Comparison of ENCODE assay signal across 24 cellular contexts in the genomic region with DNA sequence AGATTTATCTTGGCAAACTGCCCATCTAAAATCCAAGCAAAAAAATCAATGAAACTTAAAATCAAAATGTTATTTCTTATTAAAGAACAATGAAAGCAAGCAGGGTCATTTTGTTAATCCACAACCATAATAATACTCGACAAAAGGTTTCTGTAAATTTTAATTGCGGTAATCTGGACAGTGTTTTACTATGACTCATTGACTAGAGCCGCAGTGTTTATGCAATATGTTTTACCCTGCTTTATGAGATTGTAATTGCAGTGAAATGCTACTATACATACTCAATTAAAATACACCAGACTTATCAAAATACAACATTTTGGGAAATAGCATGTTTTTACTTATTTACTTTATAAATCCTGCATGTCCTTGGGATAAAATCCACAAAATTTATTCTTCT. TPM values are rescaled to one million over a fixed set of nuclear protein-coding genes. Genes with fewer than 3 reads are reported as not detected.
A peak's percentile ranks its signal among the peaks of the same experiment; 100 is the strongest.
DNase-seq lines count a peak whose midpoint lies in the region; ATAC-seq, FAIRE-seq and TF ChIP-seq lines count a peak whose summit lies in the region.
"Had no signal": no experiment of that assay in that cellular context is flagged by ENCODE, and none has a peak within 500 bp of the region (broad histone marks: within the 10 kb centered on the region; RNA-seq: fewer than 3 reads in every experiment).

No MANE protein-coding gene starts in this region.

- H3K27me3 ChIP-seq in PC-3 (ENCODE audit: low read length) (peaks cover 4% of the 10 kb centered on the region; the same call in 1 of the 2 replicates), pancreas (no peaks in the 10 kb centered on the region)
- H3K27me3 ChIP-seq: ascending aorta had no signal

- no peak overlapping the region for H3K27ac Mint-ChIP-seq in activated CD8-positive, alpha-beta T cell treated with anti-CD3 and anti-CD28 coated beads for 36 hours
- H3K27ac Mint-ChIP-seq: activated T-cell treated with anti-CD3 and anti-CD28 coated beads, Interleukin-2, amount 50 U/mL, for 72 hours; B cell; effector memory CD8-positive, alpha-beta T cell; immature natural killer cell had no signal

- WGBS in pancreas, 2 donors = 49 to 59% methylated on average over 3 of the region's 3 CpGs

- H3K9me3 ChIP-seq in PC-3 (ENCODE audit: low read length) (no peaks in the 10 kb centered on the region), pancreas (no peaks in the 10 kb centered on the region)
- H3K9me3 ChIP-seq: ascending aorta, heart left ventricle, stomach had no signal

- ATAC-seq in PC-3 = peak; percentile 74
- no peak for ATAC-seq in pancreas
- ATAC-seq in HG02885 (IDR thresholded peaks at IDR 0.05; ENCODE audit: poor library complexity, unreplicated experiment) = no peak
- no peak for ATAC-seq in GM21423 (IDR thresholded peaks at IDR 0.05; ENCODE audit: unreplicated experiment)
- ATAC-seq in activated CD8-positive, alpha-beta T cell treated with anti-CD3 and anti-CD28 coated beads for 36 hours = no peak
- ATAC-seq: activated T-cell treated with anti-CD3 and anti-CD28 coated beads, Interleukin-2, amount 50 U/mL, for 72 hours; effector memory CD8-positive, alpha-beta T cell; heart left ventricle had no signal

- no peak overlapping the region for H3K4me3 ChIP-seq in PC-3 (ENCODE audit: low read length)
- no peak overlapping the region for H3K4me3 ChIP-seq in epithelial cell of esophagus (ENCODE audit: low read length)
- H3K4me3 ChIP-seq in pancreas = no peak overlapping the region
- H3K4me3 ChIP-seq: ascending aorta, heart left ventricle, stomach had no signal

- H2AFZ ChIP-seq in PC-3 (ENCODE audit: low read length) = no peak overlapping the region

- no peaks in the 10 kb centered on the region for H3K36me3 Mint-ChIP-seq in activated CD8-positive, alpha-beta T cell treated with anti-CD3 and anti-CD28 coated beads for 36 hours (ENCODE audit: low read depth)
- H3K36me3 Mint-ChIP-seq: immature natural killer cell had no signal

- no peaks in the 10 kb centered on the region for H4K20me1 ChIP-seq in PC-3 (ENCODE audit: low read length)

- H3F3A ChIP-seq in PC-3 (ENCODE audit: low read length, unreplicated experiment) = no peaks in the 10 kb centered on the region

- no TSS peak for BruUV-seq in PC-3 (replicated peaks; lab: Mats Ljungman, UMichigan)

- no peaks in the 10 kb centered on the region for H3K79me2 ChIP-seq in PC-3 (ENCODE audit: low read length)

- peaks cover 11% of the 10 kb centered on the region; the same call in 1 of the 2 replicates for H3K4me1 ChIP-seq in PC-3 (ENCODE audit: insufficient read depth, low read length)
- no peaks in the 10 kb centered on the region for H3K4me1 ChIP-seq in pancreas
- H3K4me1 ChIP-seq: ascending aorta, heart left ventricle, stomach had no signal

- H3K27ac ChIP-seq in PC-3 (ENCODE audit: low read length) (no peak overlapping the region), pancreas (no peak overlapping the region)
- H3K27ac ChIP-seq: ascending aorta, heart left ventricle, HL-60, stomach had no signal

- peaks cover 17% of the 10 kb centered on the region for H3K27me3 Mint-ChIP-seq in activated CD8-positive, alpha-beta T cell treated with anti-CD3 and anti-CD28 coated beads for 36 hours

- H3K9me3 Mint-ChIP-seq in activated CD8-positive, alpha-beta T cell treated with anti-CD3 and anti-CD28 coated beads for 36 hours = no peaks in the 10 kb centered on the region
- H3K9me3 Mint-ChIP-seq: activated T-cell treated with anti-CD3 and anti-CD28 coated beads, Interleukin-2, amount 50 U/mL, for 72 hours; effector memory CD8-positive, alpha-beta T cell had no signal

- no peaks in the 10 kb centered on the region for H3K4me1 Mint-ChIP-seq in activated CD8-positive, alpha-beta T cell treated with anti-CD3 and anti-CD28 coated beads for 36 hours (ENCODE audit: low read depth)
- H3K4me1 Mint-ChIP-seq: B cell, immature natural killer cell had no signal

- DNase-seq in H4 (ENCODE audit: low spot score) = peak; percentile 47
- DNase-seq in PC-3 = peak; percentile 50
- DNase-seq in epithelial cell of esophagus (ENCODE audit: low read depth) = peak; percentile 10
- DNase-seq in pancreas = no peak
- no peak for DNase-seq in activated CD8-positive, alpha-beta T cell treated with anti-CD3 and anti-CD28 coated beads for 36 hours
- DNase-seq: activated CD4-positive, CD25-positive, alpha-beta regulatory T cell treated with anti-CD3 and anti-CD28 coated beads, Interleukin-2, amount 50 U/mL, for 72 hours; activated naive CD4-positive, alpha-beta T cell treated with anti-CD3 and anti-CD28 coated beads, Interleukin-2, amount 50 U/mL, for 16 hours; activated T-cell treated with anti-CD3 and anti-CD28 coated beads, Interleukin-2, amount 50 U/mL, for 72 hours; DND-41; effector memory CD8-positive, alpha-beta T cell; heart left ventricle; immature natural killer cell; NCI-H1092; NCI-H2081; NCI-H446; stimulated activated CD4-positive, alpha-beta T cell treated with anti-CD3 and anti-CD28 coated beads, Interleukin-4, amount 100 ng/mL, for 4 hours; stomach; SW 1271 had no signal

- no peak for TF ChIP-seq CTCF in PC-3 (conservative IDR thresholded peaks at IDR 0.05; ENCODE audit: low read depth, low read length)
- TF ChIP-seq CTCF in epithelial cell of esophagus (IDR thresholded peaks at IDR 0.05; ENCODE audit: insufficient read depth, low read depth, low read length, missing control alignments) = no peak
- no peak for TF ChIP-seq CTCF in pancreas (IDR thresholded peaks at IDR 0.05)
- no peak for TF ChIP-seq CTCF in activated CD8-positive, alpha-beta T cell treated with anti-CD3 and anti-CD28 coated beads for 36 hours (IDR thresholded peaks at IDR 0.05)

- intact Hi-C loops in PC-3 (cut with micrococcal nuclease) = no loop called here
- intact Hi-C loops in pancreas (cut with DNase I) = no loop called here
- intact Hi-C loops in activated CD8-positive, alpha-beta T cell treated with anti-CD3 and anti-CD28 coated beads for 36 hours (cut with micrococcal nuclease) = no loop called here

- H3K36me3 ChIP-seq in PC-3 (ENCODE audit: low read depth, low read length) (no peaks in the 10 kb centered on the region), pancreas (no peaks in the 10 kb centered on the region)
- H3K36me3 ChIP-seq: ascending aorta, heart left ventricle, stomach had no signal

- H3K4me2 ChIP-seq in PC-3 (ENCODE audit: low read length) = peak overlapping the region; percentile 11; the same call in 1 of the 2 replicates

- no peak overlapping the region for H3K9ac ChIP-seq in PC-3 (ENCODE audit: low read length)

- POLR2A ChIA-PET in PC-3 (lab: Charles Lee; ENCODE audit: unreplicated experiment) = no interaction called here
- POLR2A ChIA-PET in activated CD8-positive, alpha-beta T cell treated with anti-CD3 and anti-CD28 coated beads for 36 hours (lab: Charles Lee) = no interaction called here

- no peak overlapping the region for H3K4me3 Mint-ChIP-seq in activated CD8-positive, alpha-beta T cell treated with anti-CD3 and anti-CD28 coated beads for 36 hours
- H3K4me3 Mint-ChIP-seq: activated T-cell treated with anti-CD3 and anti-CD28 coated beads, Interleukin-2, amount 50 U/mL, for 72 hours; B cell; effector memory CD8-positive, alpha-beta T cell; immature natural killer cell had no signal

- peak; percentile 60 for FAIRE-seq in pancreas (lab: Jason Lieb, UNC)

- CTCF ChIA-PET in PC-3 (lab: Charles Lee) = no interaction called here
- CTCF ChIA-PET in activated CD8-positive, alpha-beta T cell treated with anti-CD3 and anti-CD28 coated beads for 36 hours (lab: Charles Lee) = interaction anchor here (1.0 kb wide), 1 partner anchor 11 kb away, joined by 5 read pairs; no protein-coding TSS in a partner anchor

- H3K9me2 ChIP-seq in PC-3 (replicated peaks; ENCODE audit: low read length) = no peaks in the 10 kb centered on the region

RNA-seq across cellular contexts. Expression of a gene that starts 12.9 kb away (rescaled TPM):
- 0.66 and 1.2 TPM in 2 replicates for total RNA-seq in H4 (2014; rRNA removed; shearing (Covaris generic))
- total RNA-seq in PC-3 (2014; rRNA removed) = 0.04 and 0.46 TPM in 2 replicates
- under 1 TPM in 3 of 6 donors, not detected in 3; 0.06 to 0.17 (median 0.12) TPM for total RNA-seq in pancreas
- polyA plus RNA-seq in pancreas = under 1 TPM in 1 of 2 donors, not detected in 1; 0.09 TPM
- total RNA-seq in activated CD8-positive, alpha-beta T cell treated with anti-CD3 and anti-CD28 coated beads for 36 hours = not detected
- total RNA-seq: activated CD8-positive, alpha-beta memory T cell treated with anti-CD3 and anti-CD28 coated beads for 36 hours; activated T-cell treated with anti-CD3 and anti-CD28 coated beads, Interleukin-2, amount 50 U/mL, for 72 hours; B cell had no signal
- polyA plus RNA-seq: immature natural killer cell had no signal

Comparison
In these comparisons a context has a peak if more than half of its experiments do, and no peak if none do; other contexts are left out.
1. DNase-seq: peak in H4 (single experiment), PC-3 (single experiment) and epithelial cell of esophagus (single experiment); none in pancreas (0 of 6) and activated CD8-positive, alpha-beta T cell treated with anti-CD3 and anti-CD28 coated beads for 36 hours (single experiment).